ENCODE assay signal across 1 cellular context in the genomic region with DNA sequence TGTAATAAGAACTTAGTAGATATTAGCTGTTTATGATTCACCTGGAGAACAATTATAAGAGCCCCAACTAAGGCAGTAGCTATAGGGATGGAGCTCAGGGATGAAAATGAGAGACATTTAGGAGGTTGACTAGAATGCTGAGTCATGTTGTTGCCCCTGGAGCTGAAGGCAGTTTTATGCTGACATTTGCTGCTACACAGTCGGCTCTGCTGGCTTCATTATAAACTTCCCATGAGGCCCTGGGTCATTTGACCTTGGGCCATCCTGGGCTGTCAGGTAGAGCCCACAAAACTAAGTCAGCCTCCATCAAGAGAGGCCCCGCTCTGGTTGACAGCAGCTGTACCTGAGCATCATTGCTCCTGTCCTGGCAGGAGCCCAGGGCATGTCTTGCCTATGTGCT.
TF ChIP-seq lines count a peak whose summit lies in the region.

No MANE protein-coding gene starts in this region.

TF ChIP-seq in K562, 482 proteins besides CTCF, POLR2A, EP300 and RAD21:
- TF ChIP-seq NFE2 (IDR thresholded peaks at IDR 0.05; ENCODE audit: low read depth) (peak; percentile 97), C11orf30 (IDR thresholded peaks at IDR 0.05; ENCODE audit: low read depth) (peak; percentile 98), MAFF (IDR thresholded peaks at IDR 0.05; ENCODE audit: low read length) (peak; percentile 97), BACH1 (tag; IDR thresholded peaks at IDR 0.05) (peak; percentile 93), ARID1B (IDR thresholded peaks at IDR 0.05) (peak; percentile 18; the same call in 1 of the 2 replicates), MAFK (IDR thresholded peaks at IDR 0.05; ENCODE audit: low read length) (peak; percentile 96), ZNF316 (IDR thresholded peaks at IDR 0.05) (peak; percentile 100), MED1 (CRISPR knock-in tag; IDR thresholded peaks at IDR 0.05; ENCODE audit: borderline replicate concordance) (no peak), RFX1 (IDR thresholded peaks at IDR 0.05) (0 out of 2 replicates have a peak, but pooled peaks have one; percentile 21), NFE2L1 (tag; IDR thresholded peaks at IDR 0.05; ENCODE audit: borderline replicate concordance, low read depth) (peak; percentile 90), ZBTB17 (CRISPR knock-in tag; IDR thresholded peaks at IDR 0.05) (no peak), GABPB1 (CRISPR knock-in tag; IDR thresholded peaks at IDR 0.05) (no peak), SMARCA4 (IDR thresholded peaks at IDR 0.05) (0 out of 2 replicates have a peak, but pooled peaks have one; percentile 30), ZFP30 (CRISPR knock-in tag; IDR thresholded peaks at IDR 0.05; ENCODE audit: borderline replicate concordance) (no peak), MAFG (tag; conservative IDR thresholded peaks at IDR 0.05) (peak; percentile 99), MYBL2 (IDR thresholded peaks at IDR 0.05; ENCODE audit: low read depth) (no peak), MYBL2 (CRISPR knock-in tag; IDR thresholded peaks at IDR 0.05; ENCODE audit: borderline replicate concordance) (no peak), ESRRA (IDR thresholded peaks at IDR 0.05; ENCODE audit: borderline replicate concordance, low read depth) (peak; percentile 70), CXXC5 (CRISPR knock-in tag; IDR thresholded peaks at IDR 0.05) (no peak), RUNX1 (IDR thresholded peaks at IDR 0.05; ENCODE audit: low read depth) (no peak), HEY1 (CRISPR knock-in tag; IDR thresholded peaks at IDR 0.05; ENCODE audit: borderline replicate concordance) (no peak)
- TF ChIP-seq, protein P1, sequence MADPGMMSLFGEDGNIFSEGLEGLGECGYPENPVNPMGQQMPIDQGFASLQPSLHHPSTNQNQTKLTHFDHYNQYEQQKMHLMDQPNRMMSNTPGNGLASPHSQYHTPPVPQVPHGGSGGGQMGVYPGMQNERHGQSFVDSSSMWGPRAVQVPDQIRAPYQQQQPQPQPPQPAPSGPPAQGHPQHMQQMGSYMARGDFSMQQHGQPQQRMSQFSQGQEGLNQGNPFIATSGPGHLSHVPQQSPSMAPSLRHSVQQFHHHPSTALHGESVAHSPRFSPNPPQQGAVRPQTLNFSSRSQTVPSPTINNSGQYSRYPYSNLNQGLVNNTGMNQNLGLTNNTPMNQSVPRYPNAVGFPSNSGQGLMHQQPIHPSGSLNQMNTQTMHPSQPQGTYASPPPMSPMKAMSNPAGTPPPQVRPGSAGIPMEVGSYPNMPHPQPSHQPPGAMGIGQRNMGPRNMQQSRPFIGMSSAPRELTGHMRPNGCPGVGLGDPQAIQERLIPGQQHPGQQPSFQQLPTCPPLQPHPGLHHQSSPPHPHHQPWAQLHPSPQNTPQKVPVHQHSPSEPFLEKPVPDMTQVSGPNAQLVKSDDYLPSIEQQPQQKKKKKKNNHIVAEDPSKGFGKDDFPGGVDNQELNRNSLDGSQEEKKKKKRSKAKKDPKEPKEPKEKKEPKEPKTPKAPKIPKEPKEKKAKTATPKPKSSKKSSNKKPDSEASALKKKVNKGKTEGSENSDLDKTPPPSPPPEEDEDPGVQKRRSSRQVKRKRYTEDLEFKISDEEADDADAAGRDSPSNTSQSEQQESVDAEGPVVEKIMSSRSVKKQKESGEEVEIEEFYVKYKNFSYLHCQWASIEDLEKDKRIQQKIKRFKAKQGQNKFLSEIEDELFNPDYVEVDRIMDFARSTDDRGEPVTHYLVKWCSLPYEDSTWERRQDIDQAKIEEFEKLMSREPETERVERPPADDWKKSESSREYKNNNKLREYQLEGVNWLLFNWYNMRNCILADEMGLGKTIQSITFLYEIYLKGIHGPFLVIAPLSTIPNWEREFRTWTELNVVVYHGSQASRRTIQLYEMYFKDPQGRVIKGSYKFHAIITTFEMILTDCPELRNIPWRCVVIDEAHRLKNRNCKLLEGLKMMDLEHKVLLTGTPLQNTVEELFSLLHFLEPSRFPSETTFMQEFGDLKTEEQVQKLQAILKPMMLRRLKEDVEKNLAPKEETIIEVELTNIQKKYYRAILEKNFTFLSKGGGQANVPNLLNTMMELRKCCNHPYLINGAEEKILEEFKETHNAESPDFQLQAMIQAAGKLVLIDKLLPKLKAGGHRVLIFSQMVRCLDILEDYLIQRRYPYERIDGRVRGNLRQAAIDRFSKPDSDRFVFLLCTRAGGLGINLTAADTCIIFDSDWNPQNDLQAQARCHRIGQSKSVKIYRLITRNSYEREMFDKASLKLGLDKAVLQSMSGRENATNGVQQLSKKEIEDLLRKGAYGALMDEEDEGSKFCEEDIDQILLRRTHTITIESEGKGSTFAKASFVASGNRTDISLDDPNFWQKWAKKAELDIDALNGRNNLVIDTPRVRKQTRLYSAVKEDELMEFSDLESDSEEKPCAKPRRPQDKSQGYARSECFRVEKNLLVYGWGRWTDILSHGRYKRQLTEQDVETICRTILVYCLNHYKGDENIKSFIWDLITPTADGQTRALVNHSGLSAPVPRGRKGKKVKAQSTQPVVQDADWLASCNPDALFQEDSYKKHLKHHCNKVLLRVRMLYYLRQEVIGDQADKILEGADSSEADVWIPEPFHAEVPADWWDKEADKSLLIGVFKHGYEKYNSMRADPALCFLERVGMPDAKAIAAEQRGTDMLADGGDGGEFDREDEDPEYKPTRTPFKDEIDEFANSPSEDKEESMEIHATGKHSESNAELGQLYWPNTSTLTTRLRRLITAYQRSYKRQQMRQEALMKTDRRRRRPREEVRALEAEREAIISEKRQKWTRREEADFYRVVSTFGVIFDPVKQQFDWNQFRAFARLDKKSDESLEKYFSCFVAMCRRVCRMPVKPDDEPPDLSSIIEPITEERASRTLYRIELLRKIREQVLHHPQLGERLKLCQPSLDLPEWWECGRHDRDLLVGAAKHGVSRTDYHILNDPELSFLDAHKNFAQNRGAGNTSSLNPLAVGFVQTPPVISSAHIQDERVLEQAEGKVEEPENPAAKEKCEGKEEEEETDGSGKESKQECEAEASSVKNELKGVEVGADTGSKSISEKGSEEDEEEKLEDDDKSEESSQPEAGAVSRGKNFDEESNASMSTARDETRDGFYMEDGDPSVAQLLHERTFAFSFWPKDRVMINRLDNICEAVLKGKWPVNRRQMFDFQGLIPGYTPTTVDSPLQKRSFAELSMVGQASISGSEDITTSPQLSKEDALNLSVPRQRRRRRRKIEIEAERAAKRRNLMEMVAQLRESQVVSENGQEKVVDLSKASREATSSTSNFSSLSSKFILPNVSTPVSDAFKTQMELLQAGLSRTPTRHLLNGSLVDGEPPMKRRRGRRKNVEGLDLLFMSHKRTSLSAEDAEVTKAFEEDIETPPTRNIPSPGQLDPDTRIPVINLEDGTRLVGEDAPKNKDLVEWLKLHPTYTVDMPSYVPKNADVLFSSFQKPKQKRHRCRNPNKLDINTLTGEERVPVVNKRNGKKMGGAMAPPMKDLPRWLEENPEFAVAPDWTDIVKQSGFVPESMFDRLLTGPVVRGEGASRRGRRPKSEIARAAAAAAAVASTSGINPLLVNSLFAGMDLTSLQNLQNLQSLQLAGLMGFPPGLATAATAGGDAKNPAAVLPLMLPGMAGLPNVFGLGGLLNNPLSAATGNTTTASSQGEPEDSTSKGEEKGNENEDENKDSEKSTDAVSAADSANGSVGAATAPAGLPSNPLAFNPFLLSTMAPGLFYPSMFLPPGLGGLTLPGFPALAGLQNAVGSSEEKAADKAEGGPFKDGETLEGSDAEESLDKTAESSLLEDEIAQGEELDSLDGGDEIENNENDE (IDR thresholded peaks at IDR 0.05; ENCODE audit: low read depth, low read length), result no peak
- TF ChIP-seq, protein P2, sequence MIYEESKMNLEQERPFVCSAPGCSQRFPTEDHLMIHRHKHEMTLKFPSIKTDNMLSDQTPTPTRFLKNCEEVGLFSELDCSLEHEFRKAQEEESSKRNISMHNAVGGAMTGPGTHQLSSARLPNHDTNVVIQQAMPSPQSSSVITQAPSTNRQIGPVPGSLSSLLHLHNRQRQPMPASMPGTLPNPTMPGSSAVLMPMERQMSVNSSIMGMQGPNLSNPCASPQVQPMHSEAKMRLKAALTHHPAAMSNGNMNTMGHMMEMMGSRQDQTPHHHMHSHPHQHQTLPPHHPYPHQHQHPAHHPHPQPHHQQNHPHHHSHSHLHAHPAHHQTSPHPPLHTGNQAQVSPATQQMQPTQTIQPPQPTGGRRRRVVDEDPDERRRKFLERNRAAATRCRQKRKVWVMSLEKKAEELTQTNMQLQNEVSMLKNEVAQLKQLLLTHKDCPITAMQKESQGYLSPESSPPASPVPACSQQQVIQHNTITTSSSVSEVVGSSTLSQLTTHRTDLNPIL (CRISPR knock-in tag; IDR thresholded peaks at IDR 0.05), result no peak
- TF ChIP-seq, protein P3, sequence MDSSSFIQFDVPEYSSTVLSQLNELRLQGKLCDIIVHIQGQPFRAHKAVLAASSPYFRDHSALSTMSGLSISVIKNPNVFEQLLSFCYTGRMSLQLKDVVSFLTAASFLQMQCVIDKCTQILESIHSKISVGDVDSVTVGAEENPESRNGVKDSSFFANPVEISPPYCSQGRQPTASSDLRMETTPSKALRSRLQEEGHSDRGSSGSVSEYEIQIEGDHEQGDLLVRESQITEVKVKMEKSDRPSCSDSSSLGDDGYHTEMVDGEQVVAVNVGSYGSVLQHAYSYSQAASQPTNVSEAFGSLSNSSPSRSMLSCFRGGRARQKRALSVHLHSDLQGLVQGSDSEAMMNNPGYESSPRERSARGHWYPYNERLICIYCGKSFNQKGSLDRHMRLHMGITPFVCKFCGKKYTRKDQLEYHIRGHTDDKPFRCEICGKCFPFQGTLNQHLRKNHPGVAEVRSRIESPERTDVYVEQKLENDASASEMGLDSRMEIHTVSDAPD (CRISPR knock-in tag; IDR thresholded peaks at IDR 0.05), result no peak
- TF ChIP-seq, protein P4, sequence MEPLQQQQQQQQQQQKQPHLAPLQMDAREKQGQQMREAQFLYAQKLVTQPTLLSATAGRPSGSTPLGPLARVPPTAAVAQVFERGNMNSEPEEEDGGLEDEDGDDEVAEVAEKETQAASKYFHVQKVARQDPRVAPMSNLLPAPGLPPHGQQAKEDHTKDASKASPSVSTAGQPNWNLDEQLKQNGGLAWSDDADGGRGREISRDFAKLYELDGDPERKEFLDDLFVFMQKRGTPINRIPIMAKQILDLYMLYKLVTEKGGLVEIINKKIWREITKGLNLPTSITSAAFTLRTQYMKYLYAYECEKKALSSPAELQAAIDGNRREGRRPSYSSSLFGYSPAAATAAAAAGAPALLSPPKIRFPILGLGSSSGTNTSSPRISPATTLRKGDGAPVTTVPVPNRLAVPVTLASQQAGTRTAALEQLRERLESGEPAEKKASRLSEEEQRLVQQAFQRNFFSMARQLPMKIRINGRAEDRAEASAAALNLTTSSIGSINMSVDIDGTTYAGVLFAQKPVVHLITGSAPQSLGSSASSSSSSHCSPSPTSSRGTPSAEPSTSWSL (CRISPR knock-in tag; IDR thresholded peaks at IDR 0.05; ENCODE audit: borderline replicate concordance), result no peak
